Comparison of ENCODE assay signal across 10 cellular contexts in genomic region chr7:122867471-122867980, GRCh38. TPM values are rescaled to one million over a fixed set of nuclear protein-coding genes. Genes with fewer than 3 reads are reported as not detected.
"Had no signal": no experiment of that assay in that cellular context is flagged by ENCODE, and none has a peak within 500 bp of the region (broad histone marks: within the 10 kb centered on the region; RNA-seq: fewer than 3 reads in every experiment).

No MANE protein-coding gene starts in this region.

- H3K27ac ChIP-seq: GM23248, HL-60 had no signal

- H3K9me3 ChIP-seq: HAP-1 had no signal

- DNase-seq: GM23248, GOT3, H7, HFFc6, KBM-7 had no signal

- H3K9ac ChIP-seq: GM23248 had no signal

- ATAC-seq: HCT116, HepG2 had no signal

- H3K36me3 ChIP-seq: HAP-1 had no signal

- H2AFZ ChIP-seq: GM23248 had no signal

- H3K4me1 ChIP-seq: HAP-1 had no signal

- H3K4me3 ChIP-seq: GM23248, HAP-1 had no signal

RNA-seq across cellular contexts. Expression of gene CADPS2, which starts 18.7 kb away (rescaled TPM):
- total RNA-seq: HFFc6 had no signal
- polyA plus RNA-seq: IgD-negative memory B cell had no signal
